Comparison of ENCODE assay signal across 8 cellular contexts in the genomic region with DNA sequence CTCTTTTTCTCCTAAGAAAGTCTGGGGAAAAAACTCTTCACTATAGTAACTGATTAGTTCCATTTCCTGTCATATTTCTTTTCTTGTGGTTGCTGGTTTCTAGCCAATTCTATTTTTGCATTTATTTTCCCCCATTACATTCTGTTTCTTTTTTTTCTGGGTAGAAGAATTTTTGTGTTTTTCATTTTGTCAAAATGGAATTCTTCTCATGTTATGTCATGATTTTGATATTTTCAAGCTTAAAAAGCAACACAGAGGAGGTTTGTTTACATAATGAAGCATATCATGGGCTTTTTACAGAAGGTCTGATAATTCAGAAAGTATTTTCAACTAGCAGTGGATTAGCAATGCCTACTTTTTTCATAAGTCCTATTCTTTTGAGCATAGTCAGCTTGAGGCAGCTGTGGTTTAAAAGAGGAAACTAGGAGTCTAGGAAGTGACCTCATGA.
A peak's percentile ranks its signal among the peaks of the same experiment; 100 is the strongest.
DNase-seq lines count a peak whose midpoint lies in the region; ATAC-seq lines count a peak whose summit lies in the region.

No MANE protein-coding gene starts in this region.

- H3K9ac ChIP-seq in Karpas-422 (ENCODE audit: low read length), result no peak overlapping the region

- H4K20me1 ChIP-seq in Karpas-422 (ENCODE audit: insufficient read depth, low read depth, low read length), result no peaks in the 10 kb centered on the region

- no peaks in the 10 kb centered on the region for H3K9me3 ChIP-seq in Karpas-422 (ENCODE audit: low read length)

- no peaks in the 10 kb centered on the region for H3K9me2 ChIP-seq in Karpas-422 (replicated peaks; ENCODE audit: insufficient read depth, low read length)

- ATAC-seq in GM18870 (IDR thresholded peaks at IDR 0.05; ENCODE audit: unreplicated experiment), result peak; percentile 35

- H3K4me2 ChIP-seq in Karpas-422 (ENCODE audit: low read depth, low read length, poor library complexity, severe bottlenecking), result peak overlapping the region; percentile 55

- H3K4me3 ChIP-seq in Karpas-422 (ENCODE audit: low read length), result no peak overlapping the region

- H2AFZ ChIP-seq in Karpas-422 (ENCODE audit: low read length), result no peak overlapping the region

- no peak overlapping the region for H3K27ac ChIP-seq in Karpas-422 (ENCODE audit: low read length)

- no peaks in the 10 kb centered on the region for H3K27me3 ChIP-seq in Karpas-422 (ENCODE audit: low read length)

- no peaks in the 10 kb centered on the region for H3K79me2 ChIP-seq in Karpas-422 (ENCODE audit: low read length)

- peaks cover 22% of the 10 kb centered on the region for H3K4me1 ChIP-seq in Karpas-422 (ENCODE audit: low read length)

- DNase-seq in Karpas-422 (no peak), dermis blood vessel endothelial cell (peak; percentile 74), renal cortical epithelial cell (ENCODE audit: low read depth) (peak; percentile 76), NCI-H2196 (lab: John Stamatoyannopoulos, UW; ENCODE audit: unreplicated experiment) (no peak), T-helper 1 cell (no peak), NCI-H1105 (lab: John Stamatoyannopoulos, UW) (no peak), COLO668 (lab: John Stamatoyannopoulos, UW; ENCODE audit: unreplicated experiment) (no peak)

- H3K36me3 ChIP-seq in Karpas-422 (ENCODE audit: insufficient read depth, low read length), result no peaks in the 10 kb centered on the region

Comparison
In these comparisons a context has a peak if more than half of its experiments do, and no peak if none do; other contexts are left out.
1. DNase-seq: peak in dermis blood vessel endothelial cell (single experiment) and renal cortical epithelial cell (single experiment); none in Karpas-422 (single experiment), NCI-H2196 (single experiment), T-helper 1 cell (0 of 5), NCI-H1105 (single experiment) and COLO668 (single experiment).